Comparison of ENCODE assay signal across 1 cellular context in the genomic region with DNA sequence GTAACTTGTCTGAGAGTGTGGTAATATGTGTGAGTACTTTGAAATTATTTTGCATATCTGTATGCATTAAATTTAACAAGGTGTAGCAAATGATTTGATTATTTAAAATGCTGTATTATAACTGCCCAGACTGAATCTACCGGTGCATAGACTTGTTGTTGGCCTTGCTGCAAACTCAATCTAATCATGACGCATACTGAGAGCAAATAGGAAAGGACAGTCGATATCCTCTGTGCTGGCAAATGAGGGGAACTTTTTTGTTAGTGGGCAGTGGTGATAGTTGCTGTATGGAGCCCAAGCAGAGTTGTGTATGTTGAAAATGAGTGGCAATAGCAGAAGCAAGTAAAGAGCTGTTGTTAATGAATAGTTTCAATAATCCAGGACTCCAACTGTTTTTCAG.
TF ChIP-seq lines count a peak whose summit lies in the region.

No MANE protein-coding gene starts in this region.

TF ChIP-seq in GM12878, 131 proteins besides CTCF, POLR2A, EP300 and RAD21 (continued from another document):
- TF ChIP-seq, protein P1, sequence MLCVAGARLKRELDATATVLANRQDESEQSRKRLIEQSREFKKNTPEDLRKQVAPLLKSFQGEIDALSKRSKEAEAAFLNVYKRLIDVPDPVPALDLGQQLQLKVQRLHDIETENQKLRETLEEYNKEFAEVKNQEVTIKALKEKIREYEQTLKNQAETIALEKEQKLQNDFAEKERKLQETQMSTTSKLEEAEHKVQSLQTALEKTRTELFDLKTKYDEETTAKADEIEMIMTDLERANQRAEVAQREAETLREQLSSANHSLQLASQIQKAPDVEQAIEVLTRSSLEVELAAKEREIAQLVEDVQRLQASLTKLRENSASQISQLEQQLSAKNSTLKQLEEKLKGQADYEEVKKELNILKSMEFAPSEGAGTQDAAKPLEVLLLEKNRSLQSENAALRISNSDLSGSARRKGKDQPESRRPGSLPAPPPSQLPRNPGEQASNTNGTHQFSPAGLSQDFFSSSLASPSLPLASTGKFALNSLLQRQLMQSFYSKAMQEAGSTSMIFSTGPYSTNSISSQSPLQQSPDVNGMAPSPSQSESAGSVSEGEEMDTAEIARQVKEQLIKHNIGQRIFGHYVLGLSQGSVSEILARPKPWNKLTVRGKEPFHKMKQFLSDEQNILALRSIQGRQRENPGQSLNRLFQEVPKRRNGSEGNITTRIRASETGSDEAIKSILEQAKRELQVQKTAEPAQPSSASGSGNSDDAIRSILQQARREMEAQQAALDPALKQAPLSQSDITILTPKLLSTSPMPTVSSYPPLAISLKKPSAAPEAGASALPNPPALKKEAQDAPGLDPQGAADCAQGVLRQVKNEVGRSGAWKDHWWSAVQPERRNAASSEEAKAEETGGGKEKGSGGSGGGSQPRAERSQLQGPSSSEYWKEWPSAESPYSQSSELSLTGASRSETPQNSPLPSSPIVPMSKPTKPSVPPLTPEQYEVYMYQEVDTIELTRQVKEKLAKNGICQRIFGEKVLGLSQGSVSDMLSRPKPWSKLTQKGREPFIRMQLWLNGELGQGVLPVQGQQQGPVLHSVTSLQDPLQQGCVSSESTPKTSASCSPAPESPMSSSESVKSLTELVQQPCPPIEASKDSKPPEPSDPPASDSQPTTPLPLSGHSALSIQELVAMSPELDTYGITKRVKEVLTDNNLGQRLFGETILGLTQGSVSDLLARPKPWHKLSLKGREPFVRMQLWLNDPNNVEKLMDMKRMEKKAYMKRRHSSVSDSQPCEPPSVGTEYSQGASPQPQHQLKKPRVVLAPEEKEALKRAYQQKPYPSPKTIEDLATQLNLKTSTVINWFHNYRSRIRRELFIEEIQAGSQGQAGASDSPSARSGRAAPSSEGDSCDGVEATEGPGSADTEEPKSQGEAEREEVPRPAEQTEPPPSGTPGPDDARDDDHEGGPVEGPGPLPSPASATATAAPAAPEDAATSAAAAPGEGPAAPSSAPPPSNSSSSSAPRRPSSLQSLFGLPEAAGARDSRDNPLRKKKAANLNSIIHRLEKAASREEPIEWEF (IDR thresholded peaks at IDR 0.05; ENCODE audit: insufficient replicate concordance, low read depth, low read length) = no peak
- no peak for TF ChIP-seq RELA (IDR thresholded peaks at IDR 0.05; ENCODE audit: borderline replicate concordance, partially characterized antibody)
- TF ChIP-seq MYC (IDR thresholded peaks at IDR 0.05; ENCODE audit: insufficient read depth, insufficient read length, insufficient replicate concordance, low read length, severe bottlenecking) = no peak
- TF ChIP-seq NR2C2 (IDR thresholded peaks at IDR 0.05; ENCODE audit: borderline replicate concordance, control insufficient read depth, insufficient read length, low read depth) = no peak
- no peak for TF ChIP-seq POU2F2 (IDR thresholded peaks at IDR 0.05; ENCODE audit: borderline replicate concordance, low read depth, low read length)
- TF ChIP-seq, protein P2, sequence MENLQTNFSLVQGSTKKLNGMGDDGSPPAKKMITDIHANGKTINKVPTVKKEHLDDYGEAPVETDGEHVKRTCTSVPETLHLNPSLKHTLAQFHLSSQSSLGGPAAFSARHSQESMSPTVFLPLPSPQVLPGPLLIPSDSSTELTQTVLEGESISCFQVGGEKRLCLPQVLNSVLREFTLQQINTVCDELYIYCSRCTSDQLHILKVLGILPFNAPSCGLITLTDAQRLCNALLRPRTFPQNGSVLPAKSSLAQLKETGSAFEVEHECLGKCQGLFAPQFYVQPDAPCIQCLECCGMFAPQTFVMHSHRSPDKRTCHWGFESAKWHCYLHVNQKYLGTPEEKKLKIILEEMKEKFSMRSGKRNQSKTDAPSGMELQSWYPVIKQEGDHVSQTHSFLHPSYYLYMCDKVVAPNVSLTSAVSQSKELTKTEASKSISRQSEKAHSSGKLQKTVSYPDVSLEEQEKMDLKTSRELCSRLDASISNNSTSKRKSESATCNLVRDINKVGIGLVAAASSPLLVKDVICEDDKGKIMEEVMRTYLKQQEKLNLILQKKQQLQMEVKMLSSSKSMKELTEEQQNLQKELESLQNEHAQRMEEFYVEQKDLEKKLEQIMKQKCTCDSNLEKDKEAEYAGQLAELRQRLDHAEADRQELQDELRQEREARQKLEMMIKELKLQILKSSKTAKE (IDR thresholded peaks at IDR 0.05; ENCODE audit: low read depth, poor library complexity, severe bottlenecking) = no peak
- TF ChIP-seq MTA2 (IDR thresholded peaks at IDR 0.05; ENCODE audit: low read depth) = no peak
- TF ChIP-seq BACH1 (IDR thresholded peaks at IDR 0.05; ENCODE audit: borderline replicate concordance) = no peak
- TF ChIP-seq, protein P3, sequence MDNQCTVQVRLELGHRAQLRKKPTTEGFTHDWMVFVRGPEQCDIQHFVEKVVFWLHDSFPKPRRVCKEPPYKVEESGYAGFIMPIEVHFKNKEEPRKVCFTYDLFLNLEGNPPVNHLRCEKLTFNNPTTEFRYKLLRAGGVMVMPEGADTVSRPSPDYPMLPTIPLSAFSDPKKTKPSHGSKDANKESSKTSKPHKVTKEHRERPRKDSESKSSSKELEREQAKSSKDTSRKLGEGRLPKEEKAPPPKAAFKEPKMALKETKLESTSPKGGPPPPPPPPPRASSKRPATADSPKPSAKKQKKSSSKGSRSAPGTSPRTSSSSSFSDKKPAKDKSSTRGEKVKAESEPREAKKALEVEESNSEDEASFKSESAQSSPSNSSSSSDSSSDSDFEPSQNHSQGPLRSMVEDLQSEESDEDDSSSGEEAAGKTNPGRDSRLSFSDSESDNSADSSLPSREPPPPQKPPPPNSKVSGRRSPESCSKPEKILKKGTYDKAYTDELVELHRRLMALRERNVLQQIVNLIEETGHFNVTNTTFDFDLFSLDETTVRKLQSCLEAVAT (IDR thresholded peaks at IDR 0.05) = no peak
- TF ChIP-seq CREM (IDR thresholded peaks at IDR 0.05; ENCODE audit: low read depth) = no peak
- TF ChIP-seq YY1 (IDR thresholded peaks at IDR 0.05; ENCODE audit: low read depth, low read length) = no peak
- TF ChIP-seq BHLHE40 (IDR thresholded peaks at IDR 0.05; ENCODE audit: borderline replicate concordance in 1 of 2, low read depth in 2 of 2, low read length in 1 of 2) = no peak
- TF ChIP-seq, protein P4, sequence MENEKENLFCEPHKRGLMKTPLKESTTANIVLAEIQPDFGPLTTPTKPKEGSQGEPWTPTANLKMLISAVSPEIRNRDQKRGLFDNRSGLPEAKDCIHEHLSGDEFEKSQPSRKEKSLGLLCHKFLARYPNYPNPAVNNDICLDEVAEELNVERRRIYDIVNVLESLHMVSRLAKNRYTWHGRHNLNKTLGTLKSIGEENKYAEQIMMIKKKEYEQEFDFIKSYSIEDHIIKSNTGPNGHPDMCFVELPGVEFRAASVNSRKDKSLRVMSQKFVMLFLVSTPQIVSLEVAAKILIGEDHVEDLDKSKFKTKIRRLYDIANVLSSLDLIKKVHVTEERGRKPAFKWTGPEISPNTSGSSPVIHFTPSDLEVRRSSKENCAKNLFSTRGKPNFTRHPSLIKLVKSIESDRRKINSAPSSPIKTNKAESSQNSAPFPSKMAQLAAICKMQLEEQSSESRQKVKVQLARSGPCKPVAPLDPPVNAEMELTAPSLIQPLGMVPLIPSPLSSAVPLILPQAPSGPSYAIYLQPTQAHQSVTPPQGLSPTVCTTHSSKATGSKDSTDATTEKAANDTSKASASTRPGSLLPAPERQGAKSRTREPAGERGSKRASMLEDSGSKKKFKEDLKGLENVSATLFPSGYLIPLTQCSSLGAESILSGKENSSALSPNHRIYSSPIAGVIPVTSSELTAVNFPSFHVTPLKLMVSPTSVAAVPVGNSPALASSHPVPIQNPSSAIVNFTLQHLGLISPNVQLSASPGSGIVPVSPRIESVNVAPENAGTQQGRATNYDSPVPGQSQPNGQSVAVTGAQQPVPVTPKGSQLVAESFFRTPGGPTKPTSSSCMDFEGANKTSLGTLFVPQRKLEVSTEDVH (IDR thresholded peaks at IDR 0.05; ENCODE audit: low read depth, partially characterized antibody) = no peak
- no peak for TF ChIP-seq IKZF2 (IDR thresholded peaks at IDR 0.05)
- no peak for TF ChIP-seq PML (IDR thresholded peaks at IDR 0.05; ENCODE audit: low read length)
- TF ChIP-seq LARP7 (IDR thresholded peaks at IDR 0.05) = no peak
- TF ChIP-seq HDAC2 (IDR thresholded peaks at IDR 0.05) = no peak
- TF ChIP-seq SMC3 (IDR thresholded peaks at IDR 0.05; ENCODE audit: borderline replicate concordance, low read length) = no peak
- TF ChIP-seq CHD1 (IDR thresholded peaks at IDR 0.05; ENCODE audit: low read depth, low read length) = no peak
